Comparison of ENCODE assay signal across 12 cellular contexts in the genomic region with DNA sequence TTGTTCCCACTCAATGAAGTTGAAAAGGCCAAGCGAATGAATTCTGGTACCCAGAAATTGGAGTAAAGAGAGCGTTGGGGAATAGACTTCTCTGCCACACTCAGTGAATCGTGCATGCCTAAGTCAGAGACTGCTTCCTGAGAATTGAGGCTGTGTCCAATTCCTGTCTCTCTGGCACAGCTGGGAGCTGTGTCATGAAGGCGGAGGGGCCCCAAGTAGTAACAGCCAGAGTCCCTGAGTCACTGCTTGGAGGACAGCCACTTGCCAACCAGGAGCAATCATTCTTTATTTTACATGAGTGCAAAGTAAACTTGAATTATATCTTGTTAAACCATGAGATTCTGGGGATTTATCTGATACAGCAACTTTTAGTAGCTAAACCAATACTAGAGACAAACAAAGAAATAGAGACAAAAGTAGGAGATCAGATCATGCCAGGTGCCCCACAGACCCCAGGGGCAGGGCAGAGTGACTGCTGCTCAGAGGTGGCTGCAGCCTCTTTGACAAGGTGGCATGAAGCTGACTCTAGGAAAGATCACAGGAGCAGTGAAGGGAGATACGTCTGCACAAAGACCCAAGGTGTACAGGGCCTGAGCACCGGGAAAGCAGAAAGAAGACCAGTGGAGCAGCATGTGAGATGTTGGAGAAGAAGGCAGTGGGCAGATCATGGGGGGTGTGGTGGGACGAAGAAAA.
DNase-seq lines count a peak whose midpoint lies in the region; ATAC-seq and TF ChIP-seq lines count a peak whose summit lies in the region.
"Had no signal": no experiment of that assay in that cellular context is flagged by ENCODE, and none has a peak within 500 bp of the region (broad histone marks: within the 10 kb centered on the region; RNA-seq: fewer than 3 reads in every experiment).

No MANE protein-coding gene starts in this region.

- H3K9me3 Mint-ChIP-seq in natural killer cell treated with Interleukin-12 subunit alpha and Interleukin-12 subunit beta and Interleukin-15 and Interleukin-18, amount 100 ng/mL, for 72 hours = no peaks in the 10 kb centered on the region
- H3K9me3 Mint-ChIP-seq: dendritic cell treated with granulocyte-macrophage colony-stimulating factor and Interleukin-4, amounts not matched to agents 40 ng/mL and 50 ng/mL, for 4 days; naive B cell had no signal

- H3K4me3 Mint-ChIP-seq in natural killer cell treated with Interleukin-12 subunit alpha and Interleukin-12 subunit beta and Interleukin-15 and Interleukin-18, amount 100 ng/mL, for 72 hours = no peak overlapping the region
- H3K4me3 Mint-ChIP-seq: dendritic cell treated with granulocyte-macrophage colony-stimulating factor and Interleukin-4, amounts not matched to agents 40 ng/mL and 50 ng/mL, for 4 days; naive B cell had no signal

- H3K27ac Mint-ChIP-seq in natural killer cell treated with Interleukin-12 subunit alpha and Interleukin-12 subunit beta and Interleukin-15 and Interleukin-18, amount 100 ng/mL, for 72 hours = no peak overlapping the region
- H3K27ac Mint-ChIP-seq: dendritic cell treated with granulocyte-macrophage colony-stimulating factor and Interleukin-4, amounts not matched to agents 40 ng/mL and 50 ng/mL, for 4 days had no signal

- ATAC-seq in HG02870 (IDR thresholded peaks at IDR 0.05; ENCODE audit: unreplicated experiment) = no peak
- no peak for ATAC-seq in natural killer cell treated with Interleukin-12 subunit alpha and Interleukin-12 subunit beta and Interleukin-15 and Interleukin-18, amount 100 ng/mL, for 72 hours

- no peaks in the 10 kb centered on the region for H3K36me3 Mint-ChIP-seq in natural killer cell treated with Interleukin-12 subunit alpha and Interleukin-12 subunit beta and Interleukin-15 and Interleukin-18, amount 100 ng/mL, for 72 hours
- H3K36me3 Mint-ChIP-seq: naive B cell had no signal

- peaks cover 0 to 1% of the 10 kb centered on the region in 2 donors for H3K4me1 Mint-ChIP-seq in natural killer cell treated with Interleukin-12 subunit alpha and Interleukin-12 subunit beta and Interleukin-15 and Interleukin-18, amount 100 ng/mL, for 72 hours (ENCODE audit: low read depth in 2 of 2)
- H3K4me1 Mint-ChIP-seq: naive B cell had no signal

- peaks cover 12 to 24% of the 10 kb centered on the region in 2 donors for H3K27me3 Mint-ChIP-seq in natural killer cell treated with Interleukin-12 subunit alpha and Interleukin-12 subunit beta and Interleukin-15 and Interleukin-18, amount 100 ng/mL, for 72 hours

- DNase-seq in A172 (ENCODE audit: low spot score) (peak; percentile 73), LNCaP clone FGC (ENCODE audit: low read depth) (peak; percentile 77), ecto neural progenitor cell (ENCODE audit: low spot score) (peak; percentile 23), mesenteric fat pad (ENCODE audit: low spot score) (peak; percentile 59), SW480 (ENCODE audit: low spot score) (no peak), NCI-H345 (lab: John Stamatoyannopoulos, UW) (no peak)
- no peak for DNase-seq in natural killer cell treated with Interleukin-12 subunit alpha and Interleukin-12 subunit beta and Interleukin-15 and Interleukin-18, amount 100 ng/mL, for 72 hours (ENCODE audit: low spot score)
- DNase-seq: naive B cell; OCI-M1; stimulated activated CD4-positive, alpha-beta T cell treated with anti-CD3 and anti-CD28 coated beads, Interleukin-15, amount 100 ng/mL, for 24 hours had no signal

- no peak for TF ChIP-seq CTCF in LNCaP clone FGC (IDR thresholded peaks at IDR 0.05; ENCODE audit: control insufficient read depth, extremely low read depth, insufficient read depth)

- no peak overlapping the region for H3K4me3 ChIP-seq in LNCaP clone FGC (ENCODE audit: low read depth, low read length)

Comparison
In these comparisons a context has a peak if more than half of its experiments do, and no peak if none do; other contexts are left out.
1. DNase-seq: peak in A172 (single experiment), LNCaP clone FGC (single experiment), ecto neural progenitor cell (single experiment) and mesenteric fat pad (single experiment); none in SW480 (single experiment), NCI-H345 (single experiment) and natural killer cell treated with Interleukin-12 subunit alpha and Interleukin-12 subunit beta and Interleukin-15 and Interleukin-18, amount 100 ng/mL, for 72 hours (single experiment).